ENCODE assay signal across 8 cellular contexts in the genomic region with DNA sequence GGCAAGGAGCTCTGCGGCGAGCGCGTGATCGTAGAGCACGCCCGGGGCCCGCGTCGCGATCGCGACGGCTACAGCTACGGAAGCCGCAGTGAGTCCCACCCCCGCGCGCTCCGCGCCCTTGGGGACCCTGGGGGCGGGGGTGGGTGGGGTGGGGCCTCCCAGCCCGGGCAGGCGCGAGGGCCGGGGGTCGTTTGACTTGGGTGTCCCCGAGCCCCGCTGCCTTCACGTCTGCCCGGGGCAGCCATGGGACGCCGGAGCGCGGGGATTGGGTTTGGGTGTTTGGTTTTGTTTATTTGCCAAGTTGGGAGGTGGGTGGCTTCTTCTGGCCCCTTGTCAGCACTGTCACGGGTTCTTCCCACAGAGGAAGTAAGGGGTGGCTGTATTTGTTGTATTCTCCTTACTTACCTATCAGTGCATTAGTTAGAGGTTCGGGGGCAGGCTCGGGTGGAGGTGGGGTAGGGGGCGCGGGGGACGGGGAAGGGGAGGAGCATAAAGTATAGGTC. TPM values are rescaled to one million over a fixed set of nuclear protein-coding genes. Genes with fewer than 3 reads are reported as not detected.
DNase-seq lines count a peak whose midpoint lies in the region; ATAC-seq and TF ChIP-seq lines count a peak whose summit lies in the region.

No MANE protein-coding gene starts in this region.

- BruUV-seq in PC-9 (replicated peaks; lab: Mats Ljungman, UMichigan), result no TSS peak

- ATAC-seq in GM19035 (IDR thresholded peaks at IDR 0.05; ENCODE audit: unreplicated experiment), result no peak

- no peaks in the 10 kb centered on the region for H3K9me2 ChIP-seq in PC-9 (ENCODE audit: insufficient read depth)

- intact Hi-C loops in PC-9 (cut with micrococcal nuclease; ENCODE audit: unreplicated experiment), result loop anchor here (2.0 to 5.0 kb wide), 3 partner anchors 134 to 288 kb away; a partner anchor contains a TSS
- intact Hi-C loops in ovary (cut with DNase I), result loop anchor here in 2 of 4 donors (10.0 kb wide), 2 partner anchors 126 to 736 kb away; no protein-coding TSS in a partner anchor
- intact Hi-C loops in posterior vena cava (cut with DNase I), result no loop called here

- H3K9me3 ChIP-seq in PC-9 (ENCODE audit: insufficient read depth, low read depth) (no peaks in the 10 kb centered on the region), ovary (no peaks in the 10 kb centered on the region)

- H3K4me1 ChIP-seq in PC-9 (replicated peaks; ENCODE audit: insufficient read depth) (peaks cover 14% of the 10 kb centered on the region), ovary (ENCODE audit: insufficient read depth) (peaks cover 7% of the 10 kb centered on the region)

- H4K20me1 ChIP-seq in PC-9 (ENCODE audit: insufficient read depth), result peaks cover 45% of the 10 kb centered on the region

- TF ChIP-seq CTCF in PC-9 (conservative IDR thresholded peaks at IDR 0.05) (no peak), epithelial cell of proximal tubule (conservative IDR thresholded peaks at IDR 0.05; ENCODE audit: low read depth, low read length) (no peak), ovary (IDR thresholded peaks at IDR 0.05) (no peak)

- POLR2A ChIA-PET in PC-9 (lab: Charles Lee; ENCODE audit: unreplicated experiment), result interaction anchor here (0.6 to 0.7 kb wide), 6 partner anchors 43 to 1125 kb away, joined by 3 to 18 read pairs (median 6); a partner anchor contains a TSS

- H3K4me3 ChIP-seq in PC-9 (peak overlapping the region; percentile 100), epithelial cell of proximal tubule (ENCODE audit: low read depth, low read length) (peak overlapping the region; percentile 96), ovary (peak overlapping the region; percentile 97)

- CTCF ChIA-PET in PC-9 (lab: Charles Lee), result interaction anchor here (0.7 to 1.5 kb wide), 3 partner anchors 10 to 729 kb away, joined by 4 to 10 read pairs (median 10); a partner anchor contains a TSS

- TF ChIP-seq EP300 in ovary (IDR thresholded peaks at IDR 0.05), result no peak

- WGBS in ovary, 3 donors, result 0 to 2% (median 2%) methylated on average over 19 to 41 of the region's 41 CpGs

- H3K79me2 ChIP-seq in PC-9 (ENCODE audit: low read depth), result peaks cover 52% of the 10 kb centered on the region

- no peak for TF ChIP-seq POLR2A in ovary (IDR thresholded peaks at IDR 0.05)

- H3K27ac ChIP-seq in PC-9 (peak overlapping the region; percentile 99), ovary (peak overlapping the region; percentile 99 to 100)

- H3K27me3 ChIP-seq in PC-9 (ENCODE audit: insufficient read depth, low read depth), result peaks cover 7% of the 10 kb centered on the region
- no peaks in the 10 kb centered on the region for H3K27me3 ChIP-seq in ovary

- no peak overlapping the region for H2AFZ ChIP-seq in PC-9

- H3K4me2 ChIP-seq in PC-9, result peak overlapping the region; percentile 99

- peak; percentile 10 for DNase-seq in stimulated activated CD4-positive, alpha-beta T cell treated with anti-CD3 and anti-CD28 coated beads, Interleukin-12 subunit alpha, Interleukin-12 subunit beta, amount 100 ng/mL, for 4 hours
- DNase-seq in stimulated activated CD4-positive, alpha-beta T cell treated with anti-CD3 and anti-CD28 coated beads, Interleukin-4, amount 100 ng/mL, for 4 hours, result no peak
- no peak for DNase-seq in PC-9
- DNase-seq in epithelial cell of proximal tubule (ENCODE audit: low read depth), result no peak
- no peak for DNase-seq in ovary
- no peak for DNase-seq in amniotic stem cell (lab: John Stamatoyannopoulos, UW)
- DNase-seq in posterior vena cava (ENCODE audit: low spot score), result no peak

- H3F3A ChIP-seq in PC-9 (ENCODE audit: insufficient read depth, low read depth), result peaks cover 46% of the 10 kb centered on the region

- H3K36me3 ChIP-seq in PC-9 (ENCODE audit: low read depth) (peaks cover 45% of the 10 kb centered on the region), ovary (no peaks in the 10 kb centered on the region)

RNA-seq across cellular contexts. Expression of a gene that starts 0.8 kb away (rescaled TPM):
- total RNA-seq in PC-9 (2021) (100 and 136 TPM in 2 replicates), epithelial cell of proximal tubule (42.9 and 73.2 TPM in 2 replicates), ovary (100 to 1,000 TPM in 5 of 7 donors, 10 to 100 TPM in 2; 69.7 to 163 (median 122) TPM), posterior vena cava (10 to 100 TPM; 58.5 to 70.4 TPM)
- 100 to 1,000 TPM in 1 of 2 donors, 10 to 100 TPM in 1; 99.4 to 132 TPM for polyA plus RNA-seq in ovary

RNA-seq across cellular contexts. Expression of a gene that starts 49.0 kb away (rescaled TPM):
- total RNA-seq in PC-9 (2021) (34.9 and 42.7 TPM in 2 replicates), epithelial cell of proximal tubule (3.5 and 5.2 TPM in 2 replicates), ovary (10 to 100 TPM; 14.1 to 22.9 (median 19.0) TPM), posterior vena cava (1 to 10 TPM; 6.7 to 7.1 TPM)
- 1 to 10 TPM; 8.0 to 8.3 TPM for polyA plus RNA-seq in ovary
